Comparison of ENCODE assay signal across 1 cellular context in genomic region chr14:81247271-81247766, GRCh38.
TF ChIP-seq lines count a peak whose summit lies in the region.

No MANE protein-coding gene starts in this region.

TF ChIP-seq in WTC11, 78 proteins besides CTCF, POLR2A, EP300 and RAD21 (continued from another document):
- TF ChIP-seq, protein P1, sequence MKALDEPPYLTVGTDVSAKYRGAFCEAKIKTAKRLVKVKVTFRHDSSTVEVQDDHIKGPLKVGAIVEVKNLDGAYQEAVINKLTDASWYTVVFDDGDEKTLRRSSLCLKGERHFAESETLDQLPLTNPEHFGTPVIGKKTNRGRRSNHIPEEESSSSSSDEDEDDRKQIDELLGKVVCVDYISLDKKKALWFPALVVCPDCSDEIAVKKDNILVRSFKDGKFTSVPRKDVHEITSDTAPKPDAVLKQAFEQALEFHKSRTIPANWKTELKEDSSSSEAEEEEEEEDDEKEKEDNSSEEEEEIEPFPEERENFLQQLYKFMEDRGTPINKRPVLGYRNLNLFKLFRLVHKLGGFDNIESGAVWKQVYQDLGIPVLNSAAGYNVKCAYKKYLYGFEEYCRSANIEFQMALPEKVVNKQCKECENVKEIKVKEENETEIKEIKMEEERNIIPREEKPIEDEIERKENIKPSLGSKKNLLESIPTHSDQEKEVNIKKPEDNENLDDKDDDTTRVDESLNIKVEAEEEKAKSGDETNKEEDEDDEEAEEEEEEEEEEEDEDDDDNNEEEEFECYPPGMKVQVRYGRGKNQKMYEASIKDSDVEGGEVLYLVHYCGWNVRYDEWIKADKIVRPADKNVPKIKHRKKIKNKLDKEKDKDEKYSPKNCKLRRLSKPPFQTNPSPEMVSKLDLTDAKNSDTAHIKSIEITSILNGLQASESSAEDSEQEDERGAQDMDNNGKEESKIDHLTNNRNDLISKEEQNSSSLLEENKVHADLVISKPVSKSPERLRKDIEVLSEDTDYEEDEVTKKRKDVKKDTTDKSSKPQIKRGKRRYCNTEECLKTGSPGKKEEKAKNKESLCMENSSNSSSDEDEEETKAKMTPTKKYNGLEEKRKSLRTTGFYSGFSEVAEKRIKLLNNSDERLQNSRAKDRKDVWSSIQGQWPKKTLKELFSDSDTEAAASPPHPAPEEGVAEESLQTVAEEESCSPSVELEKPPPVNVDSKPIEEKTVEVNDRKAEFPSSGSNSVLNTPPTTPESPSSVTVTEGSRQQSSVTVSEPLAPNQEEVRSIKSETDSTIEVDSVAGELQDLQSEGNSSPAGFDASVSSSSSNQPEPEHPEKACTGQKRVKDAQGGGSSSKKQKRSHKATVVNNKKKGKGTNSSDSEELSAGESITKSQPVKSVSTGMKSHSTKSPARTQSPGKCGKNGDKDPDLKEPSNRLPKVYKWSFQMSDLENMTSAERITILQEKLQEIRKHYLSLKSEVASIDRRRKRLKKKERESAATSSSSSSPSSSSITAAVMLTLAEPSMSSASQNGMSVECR (CRISPR knock-in tag; IDR thresholded peaks at IDR 0.05; ENCODE audit: borderline replicate concordance) = no peak
- TF ChIP-seq, protein P2, sequence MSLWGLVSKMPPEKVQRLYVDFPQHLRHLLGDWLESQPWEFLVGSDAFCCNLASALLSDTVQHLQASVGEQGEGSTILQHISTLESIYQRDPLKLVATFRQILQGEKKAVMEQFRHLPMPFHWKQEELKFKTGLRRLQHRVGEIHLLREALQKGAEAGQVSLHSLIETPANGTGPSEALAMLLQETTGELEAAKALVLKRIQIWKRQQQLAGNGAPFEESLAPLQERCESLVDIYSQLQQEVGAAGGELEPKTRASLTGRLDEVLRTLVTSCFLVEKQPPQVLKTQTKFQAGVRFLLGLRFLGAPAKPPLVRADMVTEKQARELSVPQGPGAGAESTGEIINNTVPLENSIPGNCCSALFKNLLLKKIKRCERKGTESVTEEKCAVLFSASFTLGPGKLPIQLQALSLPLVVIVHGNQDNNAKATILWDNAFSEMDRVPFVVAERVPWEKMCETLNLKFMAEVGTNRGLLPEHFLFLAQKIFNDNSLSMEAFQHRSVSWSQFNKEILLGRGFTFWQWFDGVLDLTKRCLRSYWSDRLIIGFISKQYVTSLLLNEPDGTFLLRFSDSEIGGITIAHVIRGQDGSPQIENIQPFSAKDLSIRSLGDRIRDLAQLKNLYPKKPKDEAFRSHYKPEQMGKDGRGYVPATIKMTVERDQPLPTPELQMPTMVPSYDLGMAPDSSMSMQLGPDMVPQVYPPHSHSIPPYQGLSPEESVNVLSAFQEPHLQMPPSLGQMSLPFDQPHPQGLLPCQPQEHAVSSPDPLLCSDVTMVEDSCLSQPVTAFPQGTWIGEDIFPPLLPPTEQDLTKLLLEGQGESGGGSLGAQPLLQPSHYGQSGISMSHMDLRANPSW (CRISPR knock-in tag; conservative IDR thresholded peaks at IDR 0.05; ENCODE audit: low read depth) = no peak
- TF ChIP-seq ZNF219 (CRISPR knock-in tag; IDR thresholded peaks at IDR 0.05; ENCODE audit: borderline replicate concordance) (no peak), GTF2I (CRISPR knock-in tag; conservative IDR thresholded peaks at IDR 0.05) (no peak), SMAD3 (CRISPR knock-in tag; IDR thresholded peaks at IDR 0.05; ENCODE audit: borderline replicate concordance) (no peak)
